Comparison of ENCODE assay signal across 28 cellular contexts in the genomic region with DNA sequence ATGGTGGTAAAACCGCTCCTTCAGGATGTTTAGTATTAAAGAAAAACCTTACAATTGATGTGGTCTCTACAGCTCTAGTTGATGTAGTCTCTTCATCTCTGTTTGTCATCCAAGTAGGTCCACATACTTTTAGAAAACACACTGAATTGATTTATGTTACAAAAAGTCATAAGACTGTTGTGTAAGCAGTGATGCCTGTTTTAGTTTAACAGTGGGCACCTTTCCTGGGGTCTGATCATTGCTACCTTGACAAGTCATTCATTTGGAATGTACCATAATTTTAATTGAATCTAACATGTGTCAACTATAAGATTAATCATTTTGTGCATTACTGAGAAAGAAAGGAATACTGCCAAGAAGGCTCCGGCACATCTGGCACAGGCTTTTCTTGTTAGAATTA. TPM values are rescaled to one million over a fixed set of nuclear protein-coding genes. Genes with fewer than 3 reads are reported as not detected.
DNase-seq lines count a peak whose midpoint lies in the region; FAIRE-seq and TF ChIP-seq lines count a peak whose summit lies in the region.
"Had no signal": no experiment of that assay in that cellular context is flagged by ENCODE, and none has a peak within 500 bp of the region (broad histone marks: within the 10 kb centered on the region; RNA-seq: fewer than 3 reads in every experiment).

No MANE protein-coding gene starts in this region.

- no peaks in the 10 kb centered on the region for H3K27me3 ChIP-seq in fibroblast of lung (ENCODE audit: control insufficient read depth, insufficient read depth, low read length)
- H3K27me3 ChIP-seq: brain microvascular endothelial cell, colonic mucosa, ovary, SJSA1 had no signal

- CTCF ChIA-PET in activated naive CD4-positive, alpha-beta T cell treated with anti-CD3 and anti-CD28 coated beads, Interleukin-2, amount 10 ng/mL, durations not matched to agents 7 days and 5 days (lab: Charles Lee) = no interaction called here
- CTCF ChIA-PET in RWPE1 (lab: Yijun Ruan, JAX) = no interaction called here

- H3K4me1 ChIP-seq in fibroblast of lung (ENCODE audit: control insufficient read depth, extremely low read depth, insufficient read depth, low read length) = no peaks in the 10 kb centered on the region
- H3K4me1 ChIP-seq: colonic mucosa, SJSA1 had no signal

- H3K36me3 Mint-ChIP-seq in activated naive CD4-positive, alpha-beta T cell treated with anti-CD3 and anti-CD28 coated beads, Interleukin-2, amount 10 ng/mL, durations not matched to agents 7 days and 5 days = peaks cover 38% of the 10 kb centered on the region

- TF ChIP-seq CTCF in RWPE1 (conservative IDR thresholded peaks at IDR 0.05; ENCODE audit: low read depth) (no peak), fibroblast of lung (conservative IDR thresholded peaks at IDR 0.05 in 1 of 2, IDR thresholded peaks at IDR 0.05 in 1 of 2; ENCODE audit: low read depth in 1 of 2, low read length in 2 of 2) (no peak), retinal pigment epithelial cell (conservative IDR thresholded peaks at IDR 0.05; ENCODE audit: low read depth, low read length) (no peak), D721Med (IDR thresholded peaks at IDR 0.05; ENCODE audit: insufficient read depth, missing control alignments) (no peak)

- no peaks in the 10 kb centered on the region for H3K9me3 ChIP-seq in fibroblast of lung (ENCODE audit: control insufficient read depth, insufficient read depth, low read depth, low read length)
- H3K9me3 ChIP-seq: colonic mucosa, ovary, SJSA1, thoracic aorta had no signal

- no peak overlapping the region for H3K4me2 ChIP-seq in fibroblast of lung (ENCODE audit: extremely low read depth, insufficient read depth, low read length)

- H3K36me3 ChIP-seq in fibroblast of lung (ENCODE audit: control insufficient read depth, insufficient read depth, low read length) = no peaks in the 10 kb centered on the region
- H3K36me3 ChIP-seq: colonic mucosa, ovary had no signal

- H3K4me3 ChIP-seq in fibroblast of lung (replicated peaks in 1 of 4; ENCODE audit: control extremely low read depth in 1 of 4, insufficient read depth in 1 of 4, low read depth in 3 of 4, low read length in 4 of 4) (no peak overlapping the region), retinal pigment epithelial cell (ENCODE audit: low read length) (no peak overlapping the region)
- H3K4me3 ChIP-seq: colonic mucosa, lung, ovary, SJSA1, thoracic aorta had no signal

- POLR2A ChIA-PET in RWPE1 (lab: Yijun Ruan, JAX; ENCODE audit: low non-redundant PET) = no interaction called here

- H3K27ac ChIP-seq in RWPE1 (no peak overlapping the region), fibroblast of lung (ENCODE audit: insufficient read depth, low read length) (no peak overlapping the region)
- H3K27ac ChIP-seq: brain microvascular endothelial cell, colonic mucosa, ovary, SJSA1, thoracic aorta, WERI-Rb-1 had no signal

- FAIRE-seq in D721Med (lab: Jason Lieb, UNC) = no peak
- FAIRE-seq: frontal cortex, GM12892, keratinocyte had no signal

- H3K27me3 Mint-ChIP-seq in activated naive CD4-positive, alpha-beta T cell treated with anti-CD3 and anti-CD28 coated beads, Interleukin-2, amount 10 ng/mL, durations not matched to agents 7 days and 5 days = no peaks in the 10 kb centered on the region
- H3K27me3 Mint-ChIP-seq: IgD-negative memory B cell had no signal

- peak overlapping the region; percentile 15 for H3K27ac Mint-ChIP-seq in activated naive CD4-positive, alpha-beta T cell treated with anti-CD3 and anti-CD28 coated beads, Interleukin-2, amount 10 ng/mL, durations not matched to agents 7 days and 5 days
- H3K27ac Mint-ChIP-seq: activated naive CD4-positive, alpha-beta T cell treated with anti-CD3 and anti-CD28 coated beads, Interleukin-2, amount 50 U/mL, for 72 hours; endodermal cell; IgD-negative memory B cell; stimulated activated effector memory CD8-positive, alpha-beta T cell treated with anti-CD3 and anti-CD28 coated beads, Interleukin-12 subunit alpha, Interleukin-12 subunit beta, amount 100 ng/mL, for 72 hours had no signal

- no peak for DNase-seq in activated naive CD4-positive, alpha-beta T cell treated with anti-CD3 and anti-CD28 coated beads, Interleukin-2, amount 10 ng/mL, durations not matched to agents 7 days and 5 days
- DNase-seq in activated naive CD4-positive, alpha-beta T cell treated with Interleukin-2 at 50 U/mL for 16 hours = no peak
- DNase-seq in RWPE1 (ENCODE audit: low spot score) (peak; percentile 19), fibroblast of lung (ENCODE audit: low read depth in 2 of 2) (peak; percentile 15 to 51), retinal pigment epithelial cell (ENCODE audit: low read depth) (peak; percentile 8), occipital lobe (lab: John Stamatoyannopoulos, UW) (no peak), D721Med (ENCODE audit: insufficient read length, low spot score) (no peak), SW 1271 (lab: John Stamatoyannopoulos, UW) (no peak)
- DNase-seq: activated T-cell treated with anti-CD3 and anti-CD28 coated beads, Interleukin-2, amount 50 U/mL, for 4 hours; brain microvascular endothelial cell; colonic mucosa; DMS53; endodermal cell; NCI-H187 treated with DMSO at 0.1 percent for 48 hours; NCI-H345; ovary; WERI-Rb-1 had no signal

- no peak overlapping the region for H2AFZ ChIP-seq in fibroblast of lung (ENCODE audit: low read length)

- H3K9me3 Mint-ChIP-seq in activated naive CD4-positive, alpha-beta T cell treated with anti-CD3 and anti-CD28 coated beads, Interleukin-2, amount 10 ng/mL, durations not matched to agents 7 days and 5 days = no peaks in the 10 kb centered on the region
- H3K9me3 Mint-ChIP-seq: activated naive CD4-positive, alpha-beta T cell treated with anti-CD3 and anti-CD28 coated beads, Interleukin-2, amount 50 U/mL, for 72 hours; activated T-cell treated with anti-CD3 and anti-CD28 coated beads, Interleukin-2, amount 50 U/mL, for 4 hours; endodermal cell; IgD-negative memory B cell; stimulated activated effector memory CD8-positive, alpha-beta T cell treated with anti-CD3 and anti-CD28 coated beads, Interleukin-12 subunit alpha, Interleukin-12 subunit beta, amount 100 ng/mL, for 72 hours had no signal

- H3K9ac ChIP-seq in fibroblast of lung (ENCODE audit: insufficient read depth, low read length) = no peak overlapping the region

- peaks cover 8% of the 10 kb centered on the region for H3K4me1 Mint-ChIP-seq in activated naive CD4-positive, alpha-beta T cell treated with anti-CD3 and anti-CD28 coated beads, Interleukin-2, amount 10 ng/mL, durations not matched to agents 7 days and 5 days
- H3K4me1 Mint-ChIP-seq: endodermal cell had no signal

- H3K4me3 Mint-ChIP-seq in activated naive CD4-positive, alpha-beta T cell treated with anti-CD3 and anti-CD28 coated beads, Interleukin-2, amount 10 ng/mL, durations not matched to agents 7 days and 5 days = no peak overlapping the region
- H3K4me3 Mint-ChIP-seq: activated T-cell treated with anti-CD3 and anti-CD28 coated beads, Interleukin-2, amount 50 U/mL, for 4 hours; endodermal cell; IgD-negative memory B cell; stimulated activated effector memory CD8-positive, alpha-beta T cell treated with anti-CD3 and anti-CD28 coated beads, Interleukin-12 subunit alpha, Interleukin-12 subunit beta, amount 100 ng/mL, for 72 hours had no signal

- H4K20me1 ChIP-seq in fibroblast of lung (ENCODE audit: control insufficient read depth, extremely low read depth, insufficient read depth, low read length) = no peaks in the 10 kb centered on the region

- peaks cover 16% of the 10 kb centered on the region for H3K79me2 ChIP-seq in fibroblast of lung (ENCODE audit: control insufficient read depth, insufficient read depth, low read length)

RNA-seq across cellular contexts. Expression of a gene that starts 34.3 kb away (rescaled TPM):
- 46.2 and 64.7 TPM in 2 replicates for total RNA-seq in fibroblast of lung
- polyA plus RNA-seq in fibroblast of lung = 31.1 and 33.6 TPM in 2 replicates
- polyA plus RNA-seq in fibroblast of lung (2012) = 29.9 and 31.9 TPM in 2 replicates
- polyA minus RNA-seq in fibroblast of lung (ENCODE audit: low replicate concordance) = 82.0 and 88.4 TPM in 2 replicates
- total RNA-seq in occipital lobe = 111 TPM

RNA-seq across cellular contexts. Expression of a gene that starts 44.9 kb away (rescaled TPM):
- not detected in 2 replicates for total RNA-seq in fibroblast of lung
- polyA plus RNA-seq in fibroblast of lung = not detected in 2 replicates
- not detected in 2 replicates for polyA plus RNA-seq in fibroblast of lung (2012)
- not detected in 2 replicates for polyA minus RNA-seq in fibroblast of lung (ENCODE audit: low replicate concordance)
- total RNA-seq in occipital lobe = 1.1 TPM
- total RNA-seq: A673; activated naive CD4-positive, alpha-beta T cell treated with anti-CD3 and anti-CD28 coated beads, Interleukin-2, amount 50 U/mL, for 72 hours; activated T-cell treated with anti-CD3 and anti-CD28 coated beads, Interleukin-2, amount 50 U/mL, for 4 hours; SJSA1; T-helper 2 cell treated with Interferon-gamma antibody and Interleukin-4, amounts not matched to agents 100 ng/mL and 5 ng/mL, for 36 hours; thoracic aorta had no signal
- polyA plus RNA-seq: keratinocyte, lung, ovary had no signal

Comparison
In these comparisons a context has a peak if more than half of its experiments do, and no peak if none do; other contexts are left out.
1. DNase-seq: peak in RWPE1 (single experiment), fibroblast of lung (2 of 2) and retinal pigment epithelial cell (single experiment); none in activated naive CD4-positive, alpha-beta T cell treated with anti-CD3 and anti-CD28 coated beads, Interleukin-2, amount 10 ng/mL, durations not matched to agents 7 days and 5 days (single experiment), activated naive CD4-positive, alpha-beta T cell treated with Interleukin-2 at 50 U/mL for 16 hours (single experiment), occipital lobe (single experiment), D721Med (single experiment) and SW 1271 (0 of 2).